In the genomic region with DNA sequence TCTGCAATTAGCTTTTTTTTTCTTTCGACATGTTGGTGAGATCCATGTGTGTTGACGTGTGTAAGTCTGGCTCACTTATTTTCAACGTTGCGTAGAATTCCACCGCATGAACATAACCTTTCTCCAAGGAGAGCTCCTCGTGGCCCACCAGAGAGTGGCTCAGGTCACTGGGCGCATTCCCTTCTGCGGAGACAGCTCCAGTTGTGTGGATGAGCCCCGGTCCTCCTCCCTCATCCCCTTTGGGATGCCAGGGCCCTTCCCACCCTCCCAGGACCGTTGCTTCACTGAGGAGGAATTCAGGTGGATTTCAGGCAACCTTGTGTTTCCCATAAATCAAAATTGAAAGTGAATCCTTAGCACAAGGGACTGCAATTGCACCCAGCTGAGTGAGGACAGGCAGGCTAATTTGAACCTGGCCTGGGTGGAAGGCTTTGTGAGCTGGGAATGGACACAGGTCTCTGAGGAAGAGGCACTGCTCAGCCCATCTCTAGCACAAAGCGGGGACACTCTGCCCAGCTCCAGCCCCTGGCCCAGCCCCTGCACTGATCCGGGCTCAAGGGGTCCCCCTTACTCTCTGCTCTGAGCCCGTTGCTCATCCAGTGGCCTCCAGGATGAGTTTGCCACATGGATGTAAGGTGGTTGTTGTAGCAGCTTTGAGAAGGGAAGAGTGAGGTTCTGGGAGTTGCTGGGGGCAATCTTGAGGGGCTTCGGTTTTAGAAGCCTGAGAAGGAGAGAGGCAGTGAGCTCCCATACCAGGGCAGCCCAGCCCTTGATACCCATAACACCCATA, we compare ENCODE assay signal across 1 cellular context.
TF ChIP-seq lines count a peak whose summit lies in the region.

No MANE protein-coding gene starts in this region.

TF ChIP-seq in IMR-90, 13 proteins besides CTCF, POLR2A, EP300 and RAD21:
- no peak for TF ChIP-seq SMC3 (IDR thresholded peaks at IDR 0.05; ENCODE audit: low read depth, low read length)
- no peak for TF ChIP-seq NFE2L2 (IDR thresholded peaks at IDR 0.05; ENCODE audit: low read depth, low read length)
- TF ChIP-seq FOS (IDR thresholded peaks at IDR 0.05; ENCODE audit: low read depth, low read length): no peak
- TF ChIP-seq RFX5 (IDR thresholded peaks at IDR 0.05; ENCODE audit: low read depth, low read length): no peak
- no peak for TF ChIP-seq MAZ (IDR thresholded peaks at IDR 0.05; ENCODE audit: borderline replicate concordance, low read depth, low read length)
- TF ChIP-seq, protein P1, sequence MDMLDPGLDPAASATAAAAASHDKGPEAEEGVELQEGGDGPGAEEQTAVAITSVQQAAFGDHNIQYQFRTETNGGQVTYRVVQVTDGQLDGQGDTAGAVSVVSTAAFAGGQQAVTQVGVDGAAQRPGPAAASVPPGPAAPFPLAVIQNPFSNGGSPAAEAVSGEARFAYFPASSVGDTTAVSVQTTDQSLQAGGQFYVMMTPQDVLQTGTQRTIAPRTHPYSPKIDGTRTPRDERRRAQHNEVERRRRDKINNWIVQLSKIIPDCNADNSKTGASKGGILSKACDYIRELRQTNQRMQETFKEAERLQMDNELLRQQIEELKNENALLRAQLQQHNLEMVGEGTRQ (IDR thresholded peaks at IDR 0.05; ENCODE audit: low read depth, low read length): no peak
- TF ChIP-seq CEBPB (IDR thresholded peaks at IDR 0.05; ENCODE audit: low read depth, low read length): no peak
- TF ChIP-seq MXI1 (IDR thresholded peaks at IDR 0.05; ENCODE audit: borderline replicate concordance, low read depth, low read length): no peak
- no peak for TF ChIP-seq RCOR1 (IDR thresholded peaks at IDR 0.05; ENCODE audit: insufficient replicate concordance, low read length)
- no peak for TF ChIP-seq MAFK (IDR thresholded peaks at IDR 0.05; ENCODE audit: low read depth, low read length)
- TF ChIP-seq CHD1 (IDR thresholded peaks at IDR 0.05; ENCODE audit: low read depth, low read length): no peak
- TF ChIP-seq BHLHE40 (IDR thresholded peaks at IDR 0.05; ENCODE audit: low read depth, low read length): no peak
- TF ChIP-seq, protein P2, sequence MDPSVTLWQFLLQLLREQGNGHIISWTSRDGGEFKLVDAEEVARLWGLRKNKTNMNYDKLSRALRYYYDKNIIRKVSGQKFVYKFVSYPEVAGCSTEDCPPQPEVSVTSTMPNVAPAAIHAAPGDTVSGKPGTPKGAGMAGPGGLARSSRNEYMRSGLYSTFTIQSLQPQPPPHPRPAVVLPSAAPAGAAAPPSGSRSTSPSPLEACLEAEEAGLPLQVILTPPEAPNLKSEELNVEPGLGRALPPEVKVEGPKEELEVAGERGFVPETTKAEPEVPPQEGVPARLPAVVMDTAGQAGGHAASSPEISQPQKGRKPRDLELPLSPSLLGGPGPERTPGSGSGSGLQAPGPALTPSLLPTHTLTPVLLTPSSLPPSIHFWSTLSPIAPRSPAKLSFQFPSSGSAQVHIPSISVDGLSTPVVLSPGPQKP (IDR thresholded peaks at IDR 0.05; ENCODE audit: borderline replicate concordance, low read depth, low read length): no peak
